ENCODE assay signal across 17 cellular contexts in genomic region chr15:62610499-62610898, GRCh38.
DNase-seq lines count a peak whose midpoint lies in the region; ATAC-seq and TF ChIP-seq lines count a peak whose summit lies in the region.
"Had no signal": no experiment of that assay in that cellular context is flagged by ENCODE, and none has a peak within 500 bp of the region (broad histone marks: within the 10 kb centered on the region; RNA-seq: fewer than 3 reads in every experiment).

No MANE protein-coding gene starts in this region.

- H3K4ac ChIP-seq in IMR-90 (ENCODE audit: low read depth, low read length) = no peak overlapping the region

- no peak overlapping the region for H2AFZ ChIP-seq in IMR-90 (replicated peaks; ENCODE audit: low read length, poor library complexity)
- H2AFZ ChIP-seq: GM23248 had no signal

- no peak overlapping the region for H3K18ac ChIP-seq in IMR-90 (ENCODE audit: low read depth, low read length)

- H4K20me1 ChIP-seq in IMR-90 (ENCODE audit: insufficient read depth, low read length) = peaks cover 5% of the 10 kb centered on the region
- H4K20me1 ChIP-seq: BLaER1 treated with 17β-estradiol and CSF1 and Interleukin-3, amounts not matched to agents 10 nM and 100 nM had no signal

- ATAC-seq in Right ventricle myocardium inferior = peak; percentile 29
- ATAC-seq in IMR-90 (ENCODE audit: low read depth) = no peak
- peak; percentile 55 for ATAC-seq in left lobe of liver
- no peak for ATAC-seq in thoracic aorta (ENCODE audit: insufficient number of reproducible peaks, low FRiP score, low read depth)
- ATAC-seq: GM12878 had no signal

- no peaks in the 10 kb centered on the region for H3K27me3 ChIP-seq in right atrium auricular region
- no peaks in the 10 kb centered on the region for H3K27me3 ChIP-seq in IMR-90 (ENCODE audit: control insufficient read depth, insufficient read depth, low read length)
- no peaks in the 10 kb centered on the region for H3K27me3 ChIP-seq in thoracic aorta (replicated peaks; ENCODE audit: insufficient read depth)
- H3K27me3 ChIP-seq: BLaER1 treated with 17β-estradiol and CSF1 and Interleukin-3, amounts not matched to agents 10 nM and 100 nM had no signal

- H3K56ac ChIP-seq in IMR-90 (ENCODE audit: extremely low read depth, insufficient read depth, low read length) = no peak overlapping the region

- no peak overlapping the region for H4K91ac ChIP-seq in IMR-90 (ENCODE audit: insufficient read depth, low read depth, low read length)

- no peak overlapping the region for H2BK120ac ChIP-seq in IMR-90 (ENCODE audit: low read depth, low read length)

- no peak overlapping the region for H3K9ac ChIP-seq in IMR-90 (ENCODE audit: low read depth, low read length)
- H3K9ac ChIP-seq: BLaER1 treated with 17β-estradiol and CSF1 and Interleukin-3, amounts not matched to agents 10 nM and 100 nM; GM23248 had no signal

- in situ Hi-C loops in IMR-90 (cut with MboI; ENCODE audit: low sequenced_read_pairs) = no loop called here

- H3K79me1 ChIP-seq in IMR-90 (ENCODE audit: low read depth in 1 of 2, low read length in 2 of 2) = peaks cover 15 to 16% of the 10 kb centered on the region in 2 experiments

- H3K27ac ChIP-seq in right atrium auricular region (no peak overlapping the region), IMR-90 (ENCODE audit: insufficient read depth, low read length) (no peak overlapping the region), thoracic aorta (peak overlapping the region; percentile 8 to 45)
- H3K27ac ChIP-seq: BLaER1 treated with 17β-estradiol and CSF1 and Interleukin-3, amounts not matched to agents 10 nM and 100 nM; GM23248 had no signal

- dilution Hi-C loops in IMR-90 (cut with HindIII; ENCODE audit: low sequenced_read_pairs, unreplicated experiment) = no loop called here

- peaks cover 0 to 14% of the 10 kb centered on the region in 2 donors for H3K4me1 ChIP-seq in right atrium auricular region
- H3K4me1 ChIP-seq in IMR-90 (ENCODE audit: control insufficient read depth, insufficient read depth, low read length) = peaks cover 10% of the 10 kb centered on the region
- H3K4me1 ChIP-seq in thoracic aorta (ENCODE audit: control insufficient read depth in 1 of 2, low read depth in 2 of 2) = peaks cover 9 to 38% of the 10 kb centered on the region in 2 donors

- H3K4me3 ChIP-seq in right atrium auricular region = no peak overlapping the region
- no peak overlapping the region for H3K4me3 ChIP-seq in IMR-90 (ENCODE audit: insufficient read depth, low read depth, low read length)
- H3K4me3 ChIP-seq in thoracic aorta = peak overlapping the region; percentile 35
- H3K4me3 ChIP-seq: BLaER1 treated with 17β-estradiol and CSF1 and Interleukin-3, amounts not matched to agents 10 nM and 100 nM; GM12878; GM23248 had no signal

- H4K5ac ChIP-seq in IMR-90 (ENCODE audit: low read depth, low read length) = no peak overlapping the region

- no peak overlapping the region for H2AK9ac ChIP-seq in IMR-90 (replicated peaks; ENCODE audit: low read depth, low read length, poor library complexity)

- CTCF ChIA-PET in IMR-90 (lab: Yijun Ruan, JAX) = no interaction called here

- no TSS peak for BruUV-seq in IMR-90 (replicated peaks; lab: Mats Ljungman, UMichigan)

- H2BK15ac ChIP-seq in IMR-90 (ENCODE audit: low read depth, low read length) = 0 out of 3 replicates have a peak overlapping the region, but pooled peaks have one; percentile 37

- no peak overlapping the region for H3K4me2 ChIP-seq in IMR-90 (ENCODE audit: low read depth, low read length)

- H4K8ac ChIP-seq in IMR-90 (ENCODE audit: low read depth in 2 of 2, low read length in 2 of 2) = no peak overlapping the region

- 50% methylated on average over 2 of the region's 8 CpGs; no CpG with 5 or more reads in 1 of the 2 experiments for WGBS in IMR-90 (ENCODE audit: extremely low coverage in 2 of 2, insufficient read length in 1 of 2), 2 experiments

- H3K9me1 ChIP-seq in IMR-90 (ENCODE audit: insufficient read depth, low read length) = peaks cover 13% of the 10 kb centered on the region

- no peaks in the 10 kb centered on the region for H3K9me3 ChIP-seq in right atrium auricular region
- H3K9me3 ChIP-seq in IMR-90 (ENCODE audit: control insufficient read depth, insufficient read depth, low read length) = peaks cover 3% of the 10 kb centered on the region; the same call in 1 of the 2 replicates
- H3K9me3 ChIP-seq in thoracic aorta = no peaks in the 10 kb centered on the region
- H3K9me3 ChIP-seq: BLaER1 treated with 17β-estradiol and CSF1 and Interleukin-3, amounts not matched to agents 10 nM and 100 nM had no signal

- no peak for DNase-seq in Right ventricle myocardium inferior (ENCODE audit: missing footprints)
- DNase-seq in right atrium auricular region (ENCODE audit: low spot score) = no peak
- DNase-seq in IMR-90 = no peak
- no peak for DNase-seq in left lobe of liver (ENCODE audit: low spot score)
- no peak for DNase-seq in thoracic aorta (ENCODE audit: low spot score)
- no peak for DNase-seq in NCI-H1092 treated with DMSO at 0.1 percent for 48 hours (lab: John Stamatoyannopoulos, UW)
- DNase-seq in ureter (ENCODE audit: low spot score) = no peak
- no peak for DNase-seq in SHP77 (lab: John Stamatoyannopoulos, UW)
- DNase-seq: 8988T; AML-193; Calu3; CD4-positive, CD25-positive, alpha-beta regulatory T cell; DMS 273 treated with DMSO at 0.1 percent for 48 hours; GM23248; H7 had no signal

- H3K36me3 ChIP-seq in right atrium auricular region (no peaks in the 10 kb centered on the region), IMR-90 (ENCODE audit: control insufficient read depth, insufficient read depth, low read length) (peaks cover 1% of the 10 kb centered on the region; the same call in 1 of the 2 replicates), thoracic aorta (no peaks in the 10 kb centered on the region)
- H3K36me3 ChIP-seq: BLaER1 treated with 17β-estradiol and CSF1 and Interleukin-3, amounts not matched to agents 10 nM and 100 nM had no signal

- H2BK20ac ChIP-seq in IMR-90 (ENCODE audit: low read depth, low read length) = no peak overlapping the region

- intact Hi-C loops in Right ventricle myocardium inferior (cut with DNase I) = no loop called here
- intact Hi-C loops in IMR-90 (cut with micrococcal nuclease) = loop anchor here (5.0 kb wide), 1 partner anchor 113 kb away; no protein-coding TSS in a partner anchor

- H2AK5ac ChIP-seq in IMR-90 (ENCODE audit: low read depth, low read length) = 0 out of 2 replicates have a peak overlapping the region, but pooled peaks have one; percentile 7

- no peak overlapping the region for H2BK5ac ChIP-seq in IMR-90 (ENCODE audit: low read depth, low read length, poor library complexity, severe bottlenecking)

- TF ChIP-seq RAD21 in IMR-90 (IDR thresholded peaks at IDR 0.05; ENCODE audit: low read length) = no peak

- H3K14ac ChIP-seq in IMR-90 (replicated peaks; ENCODE audit: low read depth, low read length) = no peak overlapping the region

- POLR2A ChIA-PET in IMR-90 (lab: Charles Lee; ENCODE audit: unreplicated experiment) = no interaction called here

- H3K23ac ChIP-seq in IMR-90 (ENCODE audit: low read depth, low read length) = no peak overlapping the region

- TF ChIP-seq CTCF in right atrium auricular region (IDR thresholded peaks at IDR 0.05) = no peak
- no peak for TF ChIP-seq CTCF in IMR-90 (conservative IDR thresholded peaks at IDR 0.05; ENCODE audit: low read depth, low read length)
- TF ChIP-seq CTCF in thoracic aorta (IDR thresholded peaks at IDR 0.05) = no peak

- no peak for TF ChIP-seq POLR2A in IMR-90 (IDR thresholded peaks at IDR 0.05; ENCODE audit: low read depth, low read length)

TF ChIP-seq in IMR-90, 13 proteins besides CTCF, POLR2A, EP300 and RAD21:
- TF ChIP-seq SMC3 (IDR thresholded peaks at IDR 0.05; ENCODE audit: low read depth, low read length) (no peak), RCOR1 (IDR thresholded peaks at IDR 0.05; ENCODE audit: insufficient replicate concordance, low read length) (no peak), MAFK (IDR thresholded peaks at IDR 0.05; ENCODE audit: low read depth, low read length) (no peak), NFE2L2 (IDR thresholded peaks at IDR 0.05; ENCODE audit: low read depth, low read length) (no peak), MAZ (IDR thresholded peaks at IDR 0.05; ENCODE audit: borderline replicate concordance, low read depth, low read length) (no peak), MXI1 (IDR thresholded peaks at IDR 0.05; ENCODE audit: borderline replicate concordance, low read depth, low read length) (no peak), CEBPB (IDR thresholded peaks at IDR 0.05; ENCODE audit: low read depth, low read length) (no peak), BHLHE40 (IDR thresholded peaks at IDR 0.05; ENCODE audit: low read depth, low read length) (no peak), FOS (IDR thresholded peaks at IDR 0.05; ENCODE audit: low read depth, low read length) (no peak), RFX5 (IDR thresholded peaks at IDR 0.05; ENCODE audit: low read depth, low read length) (no peak), CHD1 (IDR thresholded peaks at IDR 0.05; ENCODE audit: low read depth, low read length) (no peak), ELK1 (IDR thresholded peaks at IDR 0.05; ENCODE audit: borderline replicate concordance, low read depth, low read length) (no peak)
- TF ChIP-seq, protein P1, sequence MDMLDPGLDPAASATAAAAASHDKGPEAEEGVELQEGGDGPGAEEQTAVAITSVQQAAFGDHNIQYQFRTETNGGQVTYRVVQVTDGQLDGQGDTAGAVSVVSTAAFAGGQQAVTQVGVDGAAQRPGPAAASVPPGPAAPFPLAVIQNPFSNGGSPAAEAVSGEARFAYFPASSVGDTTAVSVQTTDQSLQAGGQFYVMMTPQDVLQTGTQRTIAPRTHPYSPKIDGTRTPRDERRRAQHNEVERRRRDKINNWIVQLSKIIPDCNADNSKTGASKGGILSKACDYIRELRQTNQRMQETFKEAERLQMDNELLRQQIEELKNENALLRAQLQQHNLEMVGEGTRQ (IDR thresholded peaks at IDR 0.05; ENCODE audit: low read depth, low read length) = no peak
TF ChIP-seq in IMR-90: peak in this region for 0.

Comparison
In these comparisons a context has a peak if more than half of its experiments do, and no peak if none do; other contexts are left out.
1. ATAC-seq: peak in Right ventricle myocardium inferior (single experiment) and left lobe of liver (single experiment); none in IMR-90 (single experiment) and thoracic aorta (single experiment).
2. H3K27ac ChIP-seq: peak in thoracic aorta (2 of 2); none in right atrium auricular region (0 of 2) and IMR-90 (single experiment).